ENCODE assay signal across 9 cellular contexts in genomic region chr22:36433318-36434231, GRCh38. TPM values are rescaled to one million over a fixed set of nuclear protein-coding genes. Genes with fewer than 3 reads are reported as not detected.
DNase-seq lines count a peak whose midpoint lies in the region; ATAC-seq and TF ChIP-seq lines count a peak whose summit lies in the region.
"Had no signal": no experiment of that assay in that cellular context is flagged by ENCODE, and none has a peak within 500 bp of the region (broad histone marks: within the 10 kb centered on the region; RNA-seq: fewer than 3 reads in every experiment).

No MANE protein-coding gene starts in this region.

- WGBS in GM23248 (ENCODE audit: low coverage in 1 of 2, low lambda C conversion rate in 2 of 2, missing lambda C conversion rate in 2 of 2), 2 experiments, result 87 to 89% methylated on average over 11 to 14 of the region's 14 CpGs

- H4K20me1 ChIP-seq in GM23248 (ENCODE audit: insufficient read depth), result no peaks in the 10 kb centered on the region

- no peak for TF ChIP-seq CTCF in parathyroid adenoma (IDR thresholded peaks at IDR 0.05)

- H3K27me3 ChIP-seq in parathyroid adenoma (ENCODE audit: control insufficient read depth, insufficient read depth, low read length), result no peaks in the 10 kb centered on the region
- no peaks in the 10 kb centered on the region for H3K27me3 ChIP-seq in GM23248 (replicated peaks; ENCODE audit: insufficient read depth)

- H3K9me3 ChIP-seq in parathyroid adenoma (ENCODE audit: control insufficient read depth, low read length) (no peaks in the 10 kb centered on the region), GM23248 (ENCODE audit: low read depth) (no peaks in the 10 kb centered on the region)

- H3K36me3 ChIP-seq in parathyroid adenoma (ENCODE audit: control insufficient read depth, insufficient read depth, low read length), result no peaks in the 10 kb centered on the region
- H3K36me3 ChIP-seq in GM23248 (ENCODE audit: low read depth), result no peaks in the 10 kb centered on the region

- H2AFZ ChIP-seq in parathyroid adenoma, result peak overlapping the region; percentile 53
- H2AFZ ChIP-seq in GM23248, result no peak overlapping the region

- H3K79me2 ChIP-seq in parathyroid adenoma (no peaks in the 10 kb centered on the region), GM23248 (ENCODE audit: insufficient read depth) (no peaks in the 10 kb centered on the region)

- H3F3A ChIP-seq in GM23248 (ENCODE audit: insufficient read depth), result peaks cover 4% of the 10 kb centered on the region

- H3K4me1 ChIP-seq in parathyroid adenoma (no peaks in the 10 kb centered on the region), GM23248 (ENCODE audit: insufficient read depth) (no peaks in the 10 kb centered on the region)

- H3K4me3 ChIP-seq in parathyroid adenoma (ENCODE audit: low read depth, low read length) (no peak overlapping the region), GM23248 (no peak overlapping the region)

- in situ Hi-C loops in GM23248 (cut with MboI), result no loop called here

- H3K9ac ChIP-seq in parathyroid adenoma (no peak overlapping the region), GM23248 (no peak overlapping the region)

- ATAC-seq in GM18909 (IDR thresholded peaks at IDR 0.05; ENCODE audit: poor library complexity, unreplicated experiment), result no peak
- ATAC-seq in HG03378 (IDR thresholded peaks at IDR 0.05; ENCODE audit: unreplicated experiment), result no peak

- DNase-seq in DMS153 treated with DMSO at 0.1 percent for 48 hours (lab: John Stamatoyannopoulos, UW; ENCODE audit: unreplicated experiment) (peak; percentile 81), NCI-H1930 (lab: John Stamatoyannopoulos, UW) (peak; percentile 34 to 53), cerebellar cortex (ENCODE audit: low spot score) (peak; percentile 66), GM23248 (no peak), mesenteric fat pad (ENCODE audit: low spot score) (no peak)
- DNase-seq: activated CD4-positive, alpha-beta T cell treated with anti-CD3 and anti-CD28 coated beads, Interleukin-2, amount 50 U/mL, for 4 hours had no signal

- no peak overlapping the region for H3K4me2 ChIP-seq in parathyroid adenoma (ENCODE audit: low read length)
- no peak overlapping the region for H3K4me2 ChIP-seq in GM23248 (ENCODE audit: unreplicated experiment)

- H3K9me2 ChIP-seq in GM23248 (ENCODE audit: insufficient read depth), result no peaks in the 10 kb centered on the region

- H3K27ac ChIP-seq in parathyroid adenoma, result no peak overlapping the region
- no peak overlapping the region for H3K27ac ChIP-seq in GM23248

RNA-seq across cellular contexts. Expression of gene MYH9, which starts 45.8 kb away (rescaled TPM):
- total RNA-seq in GM23248 (2014; rRNA removed; shearing (Covaris generic)), result 420 and 453 TPM in 2 replicates
- polyA plus RNA-seq in GM23248 (2016; fragmentation: Nextera tagmentation; extraction: Ambion mirVana), result 282 and 287 TPM in 2 replicates
- 673 TPM for total RNA-seq in mesenteric fat pad

RNA-seq across cellular contexts. Expression of gene TXN2, which starts 47.9 kb away (rescaled TPM):
- total RNA-seq in GM23248 (2014; rRNA removed; shearing (Covaris generic)), result 24.0 and 33.1 TPM in 2 replicates
- 104 and 109 TPM in 2 replicates for polyA plus RNA-seq in GM23248 (2016; fragmentation: Nextera tagmentation; extraction: Ambion mirVana)
- 52.0 TPM for total RNA-seq in mesenteric fat pad

Comparison
In these comparisons a context has a peak if more than half of its experiments do, and no peak if none do; other contexts are left out.
1. DNase-seq: peak in DMS153 treated with DMSO at 0.1 percent for 48 hours (single experiment), NCI-H1930 (2 of 2) and cerebellar cortex (single experiment); none in GM23248 (single experiment) and mesenteric fat pad (single experiment).